ENCODE assay signal across 22 cellular contexts in the genomic region with DNA sequence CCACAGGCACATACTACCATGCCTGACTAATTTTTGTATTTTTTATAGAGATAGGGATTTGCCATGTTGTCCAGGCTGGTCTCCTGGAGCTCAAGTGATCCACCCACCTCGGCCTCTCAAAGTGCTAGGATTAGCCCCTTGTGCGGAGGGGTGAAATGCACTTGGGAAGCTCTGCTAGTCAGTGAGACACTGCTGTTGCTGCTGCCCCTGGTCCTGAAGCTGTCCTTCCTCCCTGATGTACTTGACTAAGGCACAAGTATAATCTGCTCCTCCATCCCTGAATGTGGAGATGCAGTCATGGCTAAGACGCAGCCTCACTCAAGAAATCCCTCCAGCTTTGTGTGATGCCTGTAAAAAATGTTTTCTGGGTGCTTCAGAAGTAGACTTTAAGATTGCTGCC.
"Had no signal": no experiment of that assay in that cellular context is flagged by ENCODE, and none has a peak within 500 bp of the region (broad histone marks: within the 10 kb centered on the region; RNA-seq: fewer than 3 reads in every experiment).

No MANE protein-coding gene starts in this region.

- FAIRE-seq: K562, RCC 7860 had no signal

- DNase-seq: IMR-90, Kasumi-1, MM.1S, NCI-H1105 treated with DMSO at 0.1 percent for 48 hours, NCI-H1417 treated with DMSO at 0.1 percent for 48 hours, NCI-H187, NCI-H2029, NCI-H2081 treated with DMSO at 0.1 percent for 48 hours, NCI-H2171, NCI-H226, NCI-H446, NCI-H510A, NCI-H524 treated with DMSO at 0.1 percent for 48 hours, NCI-H69, NCI-H774, RPMI8226, SHP77, SK-N-SH, SW 1271 had no signal

- H3K9ac ChIP-seq: KMS-11, SK-N-SH had no signal

- ATAC-seq: K562 had no signal

- H3K4me2 ChIP-seq: KMS-11, SK-N-SH had no signal

- H3K9me3 ChIP-seq: SK-N-SH had no signal

- H3K27ac ChIP-seq: KMS-11 had no signal

- H3K4me3 ChIP-seq: K562 had no signal
